ENCODE assay signal across 1 cellular context in genomic region chr5:89168766-89169165, GRCh38.
TF ChIP-seq lines count a peak whose summit lies in the region.

No MANE protein-coding gene starts in this region.

TF ChIP-seq in GM23338, 12 proteins besides CTCF, POLR2A, EP300 and RAD21 (continued from another document):
- TF ChIP-seq ZNF462 (CRISPR knock-in tag; IDR thresholded peaks at IDR 0.05) = no peak
- TF ChIP-seq NANOG (IDR thresholded peaks at IDR 0.05; ENCODE audit: borderline replicate concordance) = no peak
- TF ChIP-seq EZH2phosphoT487 (IDR thresholded peaks at IDR 0.05; ENCODE audit: unreplicated experiment) = no peak
- TF ChIP-seq POLR2AphosphoS5 (IDR thresholded peaks at IDR 0.05; ENCODE audit: low read depth) = no peak
